ENCODE assay signal across 17 cellular contexts in the genomic region with DNA sequence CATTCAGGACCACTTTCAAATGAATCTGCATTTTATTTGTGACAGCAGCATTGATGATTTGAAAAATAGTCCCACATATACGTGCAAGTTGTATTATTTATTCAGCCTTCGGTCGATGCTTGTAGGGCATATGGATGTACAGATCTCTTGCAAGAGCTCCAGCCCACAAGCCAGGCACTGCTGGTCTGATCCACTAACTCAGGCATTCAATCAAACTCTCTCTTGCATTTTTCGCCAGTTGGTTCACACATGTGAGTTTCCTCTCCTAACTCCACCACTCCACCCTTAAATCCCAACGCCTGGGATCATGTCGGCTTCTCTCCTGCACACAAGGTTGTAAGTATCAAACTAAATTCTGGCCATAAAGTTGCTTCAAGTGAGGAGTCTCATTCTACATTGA.
"Had no signal": no experiment of that assay in that cellular context is flagged by ENCODE, and none has a peak within 500 bp of the region (broad histone marks: within the 10 kb centered on the region; RNA-seq: fewer than 3 reads in every experiment).

No MANE protein-coding gene starts in this region.

- ATAC-seq: activated CD8-positive, alpha-beta T cell treated with anti-CD3 and anti-CD28 coated beads, Interleukin-2, amount 10 ng/mL, durations not matched to agents 7 days and 5 days; T-helper 17 cell; WTC11 had no signal

- DNase-seq: activated CD4-positive, alpha-beta T cell treated with anti-CD3 and anti-CD28 coated beads for 48 hours; activated CD4-positive, alpha-beta T cell treated with anti-CD3 and anti-CD28 coated beads, Interleukin-2, amount 50 U/mL, for 4 hours; activated CD4-positive, CD25-positive, alpha-beta regulatory T cell treated with anti-CD3 and anti-CD28 coated beads, Interleukin-2, amount 50 U/mL, for 72 hours; activated CD8-positive, alpha-beta memory T cell treated with anti-CD3 and anti-CD28 coated beads, Interleukin-2, amount 50 U/mL, for 48 hours; activated CD8-positive, alpha-beta T cell treated with anti-CD3 and anti-CD28 coated beads, Interleukin-2, amount 10 ng/mL, durations not matched to agents 7 days and 5 days; activated naive CD4-positive, alpha-beta T cell treated with anti-CD3 and anti-CD28 coated beads, Interleukin-2, amount 50 U/mL, for 16 hours; activated T-cell treated with anti-CD3 and anti-CD28 coated beads, Interleukin-2, amount 50 U/mL, for 1 hour; NCI-H1092; NCI-H1417; NCI-H1930; NCI-H2107; NCI-H524; Peyer's patch; SHP77; T-helper 17 cell; T-helper 9 cell had no signal
